ENCODE assay signal across 16 cellular contexts in the genomic region with DNA sequence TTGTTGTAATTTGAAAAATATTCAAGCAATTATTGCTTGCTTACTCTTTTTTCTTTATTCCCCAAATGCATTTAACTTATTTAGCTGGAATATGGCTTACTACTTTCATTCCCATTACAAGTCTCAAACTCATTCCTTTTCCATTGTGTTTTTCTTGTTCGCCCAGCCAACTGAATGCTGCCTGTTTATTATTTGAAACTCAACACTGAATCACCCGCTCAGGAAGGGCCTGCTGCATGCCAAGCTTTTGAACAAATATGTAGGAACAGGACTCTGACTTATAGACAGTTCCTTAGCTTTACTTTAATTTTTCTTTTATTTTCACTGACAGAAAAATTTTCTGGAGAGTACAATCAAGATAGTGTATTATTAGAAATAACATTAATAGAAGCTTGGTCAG. TPM values are rescaled to one million over a fixed set of nuclear protein-coding genes. Genes with fewer than 3 reads are reported as not detected.
A peak's percentile ranks its signal among the peaks of the same experiment; 100 is the strongest.
DNase-seq lines count a peak whose midpoint lies in the region; ATAC-seq and TF ChIP-seq lines count a peak whose summit lies in the region.
"Had no signal": no experiment of that assay in that cellular context is flagged by ENCODE, and none has a peak within 500 bp of the region (broad histone marks: within the 10 kb centered on the region; RNA-seq: fewer than 3 reads in every experiment).

No MANE protein-coding gene starts in this region.

- H3K4me1 ChIP-seq in HUES48 (ENCODE audit: control insufficient read depth, insufficient read depth, low read length) = peaks cover 9% of the 10 kb centered on the region
- no peaks in the 10 kb centered on the region for H3K4me1 ChIP-seq in CD8-positive, alpha-beta T cell (ENCODE audit: insufficient read depth, low read length)
- no peaks in the 10 kb centered on the region for H3K4me1 ChIP-seq in lower lobe of right lung
- no peaks in the 10 kb centered on the region for H3K4me1 ChIP-seq in right lobe of liver
- H3K4me1 ChIP-seq: colonic mucosa had no signal

- intact Hi-C loops in CD8-positive, alpha-beta T cell (cut with DNase I, micrococcal nuclease) = no loop called here
- intact Hi-C loops in lower lobe of right lung (cut with DNase I) = no loop called here
- intact Hi-C loops in right lobe of liver (cut with DNase I) = no loop called here

- peak; percentile 52 for DNase-seq in amniotic stem cell (lab: John Stamatoyannopoulos, UW)
- peak; percentile 81 for DNase-seq in fibroblast of the aortic adventitia (ENCODE audit: low read depth)
- peak; percentile 53 for DNase-seq in stromal cell of bone marrow (ENCODE audit: low read depth)
- DNase-seq in CD8-positive, alpha-beta T cell = no peak
- no peak for DNase-seq in lower lobe of right lung
- DNase-seq in right lobe of liver = no peak
- DNase-seq: activated naive CD4-positive, alpha-beta T cell; CD8-positive, alpha-beta memory T cell; colonic mucosa; natural killer cell; NCI-H345; T1000 had no signal

- ATAC-seq in CD8-positive, alpha-beta T cell = no peak
- ATAC-seq in lower lobe of right lung (no peak), right lobe of liver (no peak)
- ATAC-seq in activated CD4-positive, CD25-positive, alpha-beta regulatory T cell treated with anti-CD3 and anti-CD28 coated beads, Interleukin-2, amount 50 U/mL, for 24 hours = no peak
- ATAC-seq: natural killer cell, sciatic nerve had no signal

- no peak overlapping the region for H3K4me3 ChIP-seq in HUES48 (ENCODE audit: low read depth, low read length)
- no peak overlapping the region for H3K4me3 ChIP-seq in fibroblast of the aortic adventitia (ENCODE audit: low read depth, low read length)
- no peak overlapping the region for H3K4me3 ChIP-seq in CD8-positive, alpha-beta T cell (ENCODE audit: low read depth, low read length)
- no peak overlapping the region for H3K4me3 ChIP-seq in lower lobe of right lung
- no peak overlapping the region for H3K4me3 ChIP-seq in right lobe of liver
- H3K4me3 ChIP-seq: colonic mucosa had no signal

- no peaks in the 10 kb centered on the region for H3K27me3 Mint-ChIP-seq in CD8-positive, alpha-beta T cell (ENCODE audit: low read depth)

- H3K36me3 ChIP-seq in HUES48 (ENCODE audit: control insufficient read depth, insufficient read depth, low read length) (peaks cover 48% of the 10 kb centered on the region), lower lobe of right lung (peaks cover 7% of the 10 kb centered on the region), right lobe of liver (no peaks in the 10 kb centered on the region)
- no peaks in the 10 kb centered on the region for H3K36me3 ChIP-seq in CD8-positive, alpha-beta T cell (ENCODE audit: insufficient read depth, low read length)
- H3K36me3 ChIP-seq: colonic mucosa had no signal

- H3K27ac ChIP-seq in HUES48 (ENCODE audit: low read depth, low read length) (peak overlapping the region; percentile 40), lower lobe of right lung (no peak overlapping the region), right lobe of liver (no peak overlapping the region)
- H3K27ac ChIP-seq in CD8-positive, alpha-beta T cell (ENCODE audit: low read depth, low read length) = no peak overlapping the region
- H3K27ac ChIP-seq: colonic mucosa had no signal

- POLR2A ChIA-PET in CD8-positive, alpha-beta T cell (lab: Charles Lee) = no interaction called here

- H3K9me3 Mint-ChIP-seq in CD8-positive, alpha-beta T cell = no peaks in the 10 kb centered on the region

- H3K27me3 ChIP-seq in HUES48 (ENCODE audit: control insufficient read depth, insufficient read depth, low read length) (no peaks in the 10 kb centered on the region), lower lobe of right lung (ENCODE audit: low read depth) (no peaks in the 10 kb centered on the region), right lobe of liver (no peaks in the 10 kb centered on the region)
- no peaks in the 10 kb centered on the region for H3K27me3 ChIP-seq in CD8-positive, alpha-beta T cell (ENCODE audit: insufficient read depth, low read length)
- H3K27me3 ChIP-seq: colonic mucosa had no signal

- no peak overlapping the region for H3K4me3 Mint-ChIP-seq in CD8-positive, alpha-beta T cell
- H3K4me3 Mint-ChIP-seq: CD8-positive, alpha-beta memory T cell; natural killer cell had no signal

- WGBS in right lobe of liver (ENCODE audit: insufficient coverage, low coverage, low lambda C conversion rate, missing lambda C conversion rate) = 44% methylated on average over 2 of the region's 2 CpGs

- no peak overlapping the region for H3K27ac Mint-ChIP-seq in CD8-positive, alpha-beta T cell
- H3K27ac Mint-ChIP-seq: CD8-positive, alpha-beta memory T cell; natural killer cell had no signal

- no peaks in the 10 kb centered on the region for H3K4me1 Mint-ChIP-seq in CD8-positive, alpha-beta T cell (ENCODE audit: low read depth)
- H3K4me1 Mint-ChIP-seq: CD8-positive, alpha-beta memory T cell; natural killer cell had no signal

- H3K9me3 ChIP-seq in HUES48 (ENCODE audit: control insufficient read depth, insufficient read depth, low read length) = no peaks in the 10 kb centered on the region
- H3K9me3 ChIP-seq in CD8-positive, alpha-beta T cell (ENCODE audit: low read length) = no peaks in the 10 kb centered on the region
- no peaks in the 10 kb centered on the region for H3K9me3 ChIP-seq in lower lobe of right lung
- H3K9me3 ChIP-seq in right lobe of liver = no peaks in the 10 kb centered on the region
- H3K9me3 ChIP-seq: colonic mucosa had no signal

- no peak overlapping the region for H3K9ac ChIP-seq in HUES48 (ENCODE audit: low read depth, low read length)

- no peak for TF ChIP-seq POLR2A in right lobe of liver (IDR thresholded peaks at IDR 0.05)

- CTCF ChIA-PET in CD8-positive, alpha-beta T cell (lab: Charles Lee) = no interaction called here

- TF ChIP-seq CTCF in fibroblast of the aortic adventitia (IDR thresholded peaks at IDR 0.05; ENCODE audit: insufficient read depth, low read length) (no peak), lower lobe of right lung (IDR thresholded peaks at IDR 0.05) (no peak), right lobe of liver (IDR thresholded peaks at IDR 0.05) (no peak)
- no peak for TF ChIP-seq CTCF in CD8-positive, alpha-beta T cell (IDR thresholded peaks at IDR 0.05)

- H3K36me3 Mint-ChIP-seq in CD8-positive, alpha-beta T cell = no peaks in the 10 kb centered on the region
- H3K36me3 Mint-ChIP-seq: CD8-positive, alpha-beta memory T cell; natural killer cell had no signal

RNA-seq across cellular contexts. Expression of a gene that starts 12.9 kb away (rescaled TPM):
- total RNA-seq in fibroblast of the aortic adventitia (ENCODE audit: low replicate concordance) = 102 and 210 TPM in 2 replicates
- total RNA-seq in CD8-positive, alpha-beta T cell = not detected
- total RNA-seq in lower lobe of right lung = 10.8 TPM
- total RNA-seq in right lobe of liver = 1 to 10 TPM; 1.3 to 2.6 (median 1.7) TPM
- total RNA-seq: CD8-positive, alpha-beta memory T cell; natural killer cell; OCI-LY7 had no signal

Comparison
In these comparisons a context has a peak if more than half of its experiments do, and no peak if none do; other contexts are left out.
1. DNase-seq: peak in amniotic stem cell (single experiment), fibroblast of the aortic adventitia (single experiment) and stromal cell of bone marrow (single experiment); none in CD8-positive, alpha-beta T cell (0 of 7), lower lobe of right lung (single experiment) and right lobe of liver (0 of 3).